ENCODE assay signal across 8 cellular contexts in the genomic region with DNA sequence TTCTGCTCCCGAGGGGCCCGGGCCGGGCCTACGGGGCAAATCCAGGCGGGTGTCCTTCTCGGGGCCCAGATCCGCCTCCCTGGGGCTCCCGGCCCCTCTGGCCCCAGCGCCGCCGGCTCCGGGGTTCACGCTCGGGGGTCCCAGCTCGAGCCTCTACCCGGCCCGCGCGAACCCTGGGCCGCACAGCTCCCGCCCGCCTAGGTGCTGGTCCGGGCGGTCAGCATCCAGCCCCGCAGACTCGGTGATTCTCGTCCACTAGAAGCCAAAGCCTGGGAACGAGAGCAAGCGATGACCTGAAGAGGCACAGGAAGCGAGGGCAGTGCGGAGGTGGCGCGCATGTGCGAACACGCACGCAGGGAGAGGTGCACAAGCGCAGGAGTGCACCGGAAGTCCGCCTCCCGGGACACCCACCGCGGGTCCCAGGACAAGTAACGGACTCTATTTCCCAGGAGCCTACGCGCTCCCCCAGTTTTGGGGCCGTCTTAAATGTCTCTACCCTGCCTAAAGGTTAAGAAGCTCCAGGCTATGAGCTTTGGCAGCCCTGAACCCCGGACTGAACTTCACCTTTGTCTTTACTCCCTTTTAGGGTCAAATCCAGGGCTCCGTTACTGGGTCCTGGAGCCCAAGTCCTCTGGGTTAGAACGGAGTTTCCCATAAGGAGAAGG. TPM values are rescaled to one million over a fixed set of nuclear protein-coding genes. Genes with fewer than 3 reads are reported as not detected.
DNase-seq lines count a peak whose midpoint lies in the region; ATAC-seq and TF ChIP-seq lines count a peak whose summit lies in the region.
"Not testable (repeated sequence)": the region's sequence is repeated elsewhere in the genome, so short reads cannot be mapped to it uniquely, and the experiment has no call there.

A gene (minus strand): TSS at position 321 of the 665 bp plus-strand sequence. CDS start 44,803 bp downstream, outside the sequence.

- DNase-seq in AG20443 (ENCODE audit: low spot score) (peak; percentile 96), NCI-H460 (ENCODE audit: extremely low read depth, low read depth) (peak; percentile 82), cerebellar cortex (ENCODE audit: low spot score) (peak; percentile 95), kidney epithelial cell (ENCODE audit: low read depth) (peak; percentile 68)
- peak; percentile 85 for DNase-seq in activated CD4-positive, CD25-positive, alpha-beta regulatory T cell treated with anti-CD3 and anti-CD28 coated beads, Interleukin-2, amount 50 U/mL, for 72 hours
- DNase-seq in stimulated activated CD4-positive, alpha-beta T cell treated with anti-CD3 and anti-CD28 coated beads, Interleukin-15, amount 100 ng/mL, for 48 hours (ENCODE audit: low read depth in 2 of 2) = peak; percentile 85 to 86

- TF ChIP-seq CTCF in kidney epithelial cell (IDR thresholded peaks at IDR 0.05; ENCODE audit: insufficient read depth, low read length, poor library complexity, severe bottlenecking) = not testable (repeated sequence)

- ATAC-seq in HG03378 (IDR thresholded peaks at IDR 0.05; ENCODE audit: unreplicated experiment) = peak; percentile 91

- H3K4me3 ChIP-seq in kidney epithelial cell (ENCODE audit: low read depth, low read length) = peak within 1 kb of the TSS; percentile 74

- TF ChIP-seq POLR2A in GM19099 (IDR thresholded peaks at IDR 0.05; ENCODE audit: extremely low read depth, insufficient read length, low read depth) = peak; percentile 75

- not testable (repeated sequence) for H3K36me3 ChIP-seq in kidney epithelial cell (ENCODE audit: control insufficient read depth, insufficient read depth, low read length)

- not testable (repeated sequence) for H3K27me3 ChIP-seq in kidney epithelial cell (ENCODE audit: control insufficient read depth, insufficient read depth, low read length)

RNA-seq across cellular contexts. Expression of the gene that starts here (rescaled TPM):
- total RNA-seq in NCI-H460 (2014; rRNA removed; shearing (Covaris generic)) = 8.8 and 10.0 TPM in 2 replicates
- 7.8 and 8.3 TPM in 2 replicates for polyA plus RNA-seq in NCI-H460 (2014; cell fraction: nucleus; rRNA removed)
- total RNA-seq in kidney epithelial cell = 19.4 and 23.2 TPM in 2 replicates

Comparison
In these comparisons a context has a peak if more than half of its experiments do, and no peak if none do; other contexts are left out.
1. Peak in every context shown above with its lines: DNase-seq, ATAC-seq and H3K4me3 ChIP-seq.